1 cellular context compared by ENCODE assay signal in genomic region chr5:135399838-135400542, GRCh38.
TF ChIP-seq lines count a peak whose summit lies in the region.

No MANE protein-coding gene starts in this region.

TF ChIP-seq in H1, 55 proteins besides CTCF, POLR2A, EP300 and RAD21:
- TF ChIP-seq CBX8 (IDR thresholded peaks at IDR 0.05; ENCODE audit: borderline replicate concordance, low read depth, low read length), result no peak
- peak; percentile 55 for TF ChIP-seq CHD7 (IDR thresholded peaks at IDR 0.05; ENCODE audit: insufficient replicate concordance, low read length)
- TF ChIP-seq SP2 (IDR thresholded peaks at IDR 0.05; ENCODE audit: low read length), result no peak
- TF ChIP-seq BCL11A (IDR thresholded peaks at IDR 0.05; ENCODE audit: low read depth in 2 of 2, low read length in 2 of 2), result peak in 1 of 2 experiments; percentile 74
- TF ChIP-seq JUN (IDR thresholded peaks at IDR 0.05; ENCODE audit: low read depth, low read length), result no peak
- peak; percentile 67 for TF ChIP-seq ASH2L (IDR thresholded peaks at IDR 0.05; ENCODE audit: low read length)
- TF ChIP-seq FOSL1 (IDR thresholded peaks at IDR 0.05; ENCODE audit: insufficient read depth, low read depth, low read length), result no peak
- TF ChIP-seq SP4 (IDR thresholded peaks at IDR 0.05; ENCODE audit: low read length), result no peak
- TF ChIP-seq NANOG (IDR thresholded peaks at IDR 0.05; ENCODE audit: insufficient read depth, low read depth, low read length, poor library complexity, severe bottlenecking), result peak; percentile 97
- TF ChIP-seq ATF3 (IDR thresholded peaks at IDR 0.05; ENCODE audit: insufficient read depth, low read depth, low read length), result no peak
- TF ChIP-seq USF2 (IDR thresholded peaks at IDR 0.05; ENCODE audit: low read length), result no peak
- 0 out of 2 replicates have a peak, but pooled peaks have one; percentile 81 for TF ChIP-seq TCF12 (IDR thresholded peaks at IDR 0.05; ENCODE audit: low read depth, low read length)
- no peak for TF ChIP-seq KDM1A (IDR thresholded peaks at IDR 0.05; ENCODE audit: borderline replicate concordance, low read length)
- no peak; the same call in 1 of the 2 replicates for TF ChIP-seq MAX (IDR thresholded peaks at IDR 0.05)
- TF ChIP-seq SIX5 (IDR thresholded peaks at IDR 0.05; ENCODE audit: low read depth, low read length), result no peak
- no peak for TF ChIP-seq CTBP2 (IDR thresholded peaks at IDR 0.05; ENCODE audit: borderline replicate concordance, insufficient read depth, insufficient read length, low read length)
- TF ChIP-seq POLR2AphosphoS5 (IDR thresholded peaks at IDR 0.05; ENCODE audit: low read depth, low read length), result peak; percentile 34; the same call in 1 of the 2 replicates
- TF ChIP-seq HDAC2 (IDR thresholded peaks at IDR 0.05; ENCODE audit: borderline replicate concordance in 1 of 2, low read depth in 2 of 2, low read length in 2 of 2), result peak in 1 of 2 experiments; percentile 73; a peak in 2 of 4 replicates
- no peak for TF ChIP-seq TAF1 (IDR thresholded peaks at IDR 0.05; ENCODE audit: low read depth, low read length)
- TF ChIP-seq GABPA (IDR thresholded peaks at IDR 0.05; ENCODE audit: borderline replicate concordance, insufficient read depth, low read length), result no peak
- no peak for TF ChIP-seq TEAD4 (IDR thresholded peaks at IDR 0.05; ENCODE audit: low read depth, low read length)
- TF ChIP-seq POU5F1 (IDR thresholded peaks at IDR 0.05; ENCODE audit: low read depth, low read length), result peak; percentile 69; the same call in 1 of the 2 replicates
- TF ChIP-seq CEBPB (IDR thresholded peaks at IDR 0.05; ENCODE audit: low read depth, low read length), result no peak
- no peak for TF ChIP-seq JUND (IDR thresholded peaks at IDR 0.05; ENCODE audit: low read length)
- no peak for TF ChIP-seq CHD2 (IDR thresholded peaks at IDR 0.05; ENCODE audit: low read length)
- TF ChIP-seq RFX5 (IDR thresholded peaks at IDR 0.05; ENCODE audit: borderline replicate concordance, low read depth, low read length), result no peak
- no peak for TF ChIP-seq RNF2 (IDR thresholded peaks at IDR 0.05; ENCODE audit: borderline replicate concordance, low read depth, low read length, missing control alignments, poor library complexity, severe bottlenecking)
- no peak for TF ChIP-seq ZNF274 (IDR thresholded peaks at IDR 0.05; ENCODE audit: borderline replicate concordance, extremely low read depth, low read length)
- no peak for TF ChIP-seq BRCA1 (IDR thresholded peaks at IDR 0.05; ENCODE audit: low read depth, low read length)
- TF ChIP-seq RBBP5 (IDR thresholded peaks at IDR 0.05; ENCODE audit: borderline replicate concordance, low read depth, low read length), result no peak
- TF ChIP-seq E2F6 (IDR thresholded peaks at IDR 0.05), result peak; percentile 61; the same call in 1 of the 2 replicates
- TF ChIP-seq MAFK (IDR thresholded peaks at IDR 0.05; ENCODE audit: low read depth, low read length), result no peak
- TF ChIP-seq EZH2 (IDR thresholded peaks at IDR 0.05; ENCODE audit: low read depth, low read length, severe bottlenecking), result peak; percentile 44
- no peak for TF ChIP-seq CHD1 (IDR thresholded peaks at IDR 0.05; ENCODE audit: low read depth, low read length)
- TF ChIP-seq SIN3A (conservative IDR thresholded peaks at IDR 0.05 in 1 of 2, IDR thresholded peaks at IDR 0.05 in 1 of 2; ENCODE audit: low read depth in 1 of 2, low read length in 2 of 2), result no peak
- TF ChIP-seq SAP30 (IDR thresholded peaks at IDR 0.05; ENCODE audit: insufficient read depth, insufficient replicate concordance, low read length), result no peak
- no peak for TF ChIP-seq BACH1 (IDR thresholded peaks at IDR 0.05; ENCODE audit: low read length)
- no peak for TF ChIP-seq CBX5 (IDR thresholded peaks at IDR 0.05; ENCODE audit: low read depth, low read length)
- no peak for TF ChIP-seq NRF1 (IDR thresholded peaks at IDR 0.05; ENCODE audit: low read depth, low read length)
- TF ChIP-seq ATF2 (IDR thresholded peaks at IDR 0.05; ENCODE audit: low read length), result no peak
- TF ChIP-seq TAF7 (optimal IDR thresholded peaks at IDR 0.05; ENCODE audit: borderline replicate concordance, low read depth, low read length), result no peak
- peak; percentile 43; the same call in 1 of the 2 replicates for TF ChIP-seq EGR1 (IDR thresholded peaks at IDR 0.05; ENCODE audit: borderline replicate concordance, low read depth, low read length)
- TF ChIP-seq TBP (IDR thresholded peaks at IDR 0.05; ENCODE audit: low read depth, low read length), result no peak
- TF ChIP-seq SRF (IDR thresholded peaks at IDR 0.05; ENCODE audit: low read depth, low read length), result no peak
- peak; percentile 75; the same call in 1 of the 2 replicates for TF ChIP-seq SP1 (IDR thresholded peaks at IDR 0.05; ENCODE audit: low read depth, low read length)
- no peak for TF ChIP-seq KDM5A (IDR thresholded peaks at IDR 0.05; ENCODE audit: low read length)
- TF ChIP-seq SIRT6 (IDR thresholded peaks at IDR 0.05; ENCODE audit: low read length), result no peak
- TF ChIP-seq RXRA (IDR thresholded peaks at IDR 0.05; ENCODE audit: insufficient read depth, low read depth, low read length), result 0 out of 2 replicates have a peak, but pooled peaks have one; percentile 70
- no peak for TF ChIP-seq HDAC6 (IDR thresholded peaks at IDR 0.05; ENCODE audit: low read depth, low read length)
- TF ChIP-seq GTF2F1 (IDR thresholded peaks at IDR 0.05; ENCODE audit: borderline replicate concordance, low read depth, low read length), result no peak
- no peak for TF ChIP-seq SUZ12 (IDR thresholded peaks at IDR 0.05; ENCODE audit: low read length)
- peak; percentile 62 for TF ChIP-seq YY1 (IDR thresholded peaks at IDR 0.05; ENCODE audit: low read depth, low read length)
- TF ChIP-seq CREB1 (IDR thresholded peaks at IDR 0.05), result no peak
- TF ChIP-seq PHF8 (conservative IDR thresholded peaks at IDR 0.05; ENCODE audit: low read depth, low read length), result no peak
- no peak for TF ChIP-seq KDM4A (IDR thresholded peaks at IDR 0.05; ENCODE audit: low read depth, low read length, severe bottlenecking)
